8 cellular contexts compared by ENCODE assay signal in the genomic region with DNA sequence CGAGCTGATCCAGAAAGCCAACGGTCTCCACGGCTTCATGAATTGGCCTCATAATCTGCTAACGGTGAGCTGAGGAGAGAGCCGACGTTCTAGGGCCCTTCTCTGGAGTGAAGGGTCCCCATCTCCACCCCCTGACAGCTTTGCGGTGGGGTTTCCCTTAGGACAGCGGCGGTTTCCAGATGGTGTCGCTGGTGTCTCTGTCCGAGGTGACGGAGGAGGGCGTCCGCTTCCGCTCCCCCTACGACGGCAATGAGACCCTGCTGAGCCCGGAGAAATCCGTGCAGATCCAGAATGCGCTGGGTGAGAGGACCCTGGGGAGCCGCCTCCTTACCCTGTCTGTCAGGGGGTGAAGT. TPM values are rescaled to one million over a fixed set of nuclear protein-coding genes. Genes with fewer than 3 reads are reported as not detected.
DNase-seq lines count a peak whose midpoint lies in the region; ATAC-seq, FAIRE-seq and TF ChIP-seq lines count a peak whose summit lies in the region.

No MANE protein-coding gene starts in this region.

- peak; percentile 65 for DNase-seq in D721Med (ENCODE audit: insufficient read length, low spot score)
- DNase-seq in GM20000 (ENCODE audit: low spot score) = peak; percentile 65
- DNase-seq in NCI-H2171 (lab: John Stamatoyannopoulos, UW) = peak; percentile 31
- no peak for DNase-seq in adrenal gland
- peak; percentile 69 for DNase-seq in iPS-NIHi11 (ENCODE audit: low spot score)
- DNase-seq in stimulated activated CD4-positive, alpha-beta T cell treated with anti-CD3 and anti-CD28 coated beads, TNF-alpha, amount 100 ng/mL, for 24 hours (ENCODE audit: low read depth in 3 of 3) = peak in 2 of 3 experiments; percentile 9 to 21
- DNase-seq in SKM-1 treated with dmso at 0.1 percent for 144 hours (lab: John Stamatoyannopoulos, UW; ENCODE audit: unreplicated experiment) = no peak

- no peak for TF ChIP-seq POLR2A in adrenal gland (IDR thresholded peaks at IDR 0.05)

- FAIRE-seq in D721Med (lab: Jason Lieb, UNC) = no peak

- peak overlapping the region in 2 of 5 donors; percentile 69 to 85 for H3K27ac ChIP-seq in adrenal gland

- no peaks in the 10 kb centered on the region for H3K27me3 ChIP-seq in adrenal gland

- intact Hi-C loops in adrenal gland (cut with DNase I) = loop anchor here in 1 of 2 donors (10.0 kb wide), 1 partner anchor 117 kb away; a partner anchor contains a TSS

- no peaks in the 10 kb centered on the region for H3K9me3 ChIP-seq in adrenal gland (replicated peaks in 1 of 3)

- H3K36me3 ChIP-seq in adrenal gland (replicated peaks in 1 of 2) = peaks cover 0 to 4% of the 10 kb centered on the region in 2 donors

- peak overlapping the region in 3 of 4 donors; percentile 66 to 97 (median 91) for H3K4me3 ChIP-seq in adrenal gland

- H3K4me1 ChIP-seq in adrenal gland (replicated peaks in 1 of 2) = peaks cover 0 to 9% of the 10 kb centered on the region in 2 donors

- WGBS in adrenal gland, 4 donors = 0 to 3% (median 1%) methylated on average over 6 to 21 of the region's 21 CpGs

- no peak for ATAC-seq in GM21786 (IDR thresholded peaks at IDR 0.05; ENCODE audit: unreplicated experiment)

- TF ChIP-seq CTCF in D721Med (IDR thresholded peaks at IDR 0.05; ENCODE audit: insufficient read depth, missing control alignments) (peak; percentile 31), GM20000 (IDR thresholded peaks at IDR 0.05; ENCODE audit: extremely low read depth, missing control alignments) (no peak), adrenal gland (IDR thresholded peaks at IDR 0.05) (peak in 1 of 6 experiments; percentile 6)

RNA-seq across cellular contexts. Expression of a gene that starts 0.7 kb away (rescaled TPM):
- 10 to 100 TPM; 16.4 to 82.7 (median 44.5) TPM for total RNA-seq in adrenal gland
- polyA plus RNA-seq in adrenal gland = 100 to 1,000 TPM in 2 of 3 donors, 1 to 10 TPM in 1; 8.1 to 466 (median 422) TPM

RNA-seq across cellular contexts. Expression of a gene that starts 15.9 kb away (rescaled TPM):
- total RNA-seq in adrenal gland = 100 to 1,000 TPM; 134 to 196 (median 170) TPM
- polyA plus RNA-seq in adrenal gland = 100 to 1,000 TPM; 103 to 157 (median 124) TPM

RNA-seq across cellular contexts. Expression of a gene that starts 47.8 kb away (rescaled TPM):
- 100 to 1,000 TPM in 5 of 8 donors, 10 to 100 TPM in 3; 75.0 to 254 (median 145) TPM for total RNA-seq in adrenal gland
- polyA plus RNA-seq in adrenal gland = 100 to 1,000 TPM; 192 to 232 (median 219) TPM

Comparison
In these comparisons a context has a peak if more than half of its experiments do, and no peak if none do; other contexts are left out.
1. DNase-seq: peak in D721Med (single experiment), GM20000 (single experiment), NCI-H2171 (single experiment), iPS-NIHi11 (single experiment) and stimulated activated CD4-positive, alpha-beta T cell treated with anti-CD3 and anti-CD28 coated beads, TNF-alpha, amount 100 ng/mL, for 24 hours (2 of 3); none in adrenal gland (0 of 7) and SKM-1 treated with dmso at 0.1 percent for 144 hours (single experiment).